28 cellular contexts compared by ENCODE assay signal in the genomic region with DNA sequence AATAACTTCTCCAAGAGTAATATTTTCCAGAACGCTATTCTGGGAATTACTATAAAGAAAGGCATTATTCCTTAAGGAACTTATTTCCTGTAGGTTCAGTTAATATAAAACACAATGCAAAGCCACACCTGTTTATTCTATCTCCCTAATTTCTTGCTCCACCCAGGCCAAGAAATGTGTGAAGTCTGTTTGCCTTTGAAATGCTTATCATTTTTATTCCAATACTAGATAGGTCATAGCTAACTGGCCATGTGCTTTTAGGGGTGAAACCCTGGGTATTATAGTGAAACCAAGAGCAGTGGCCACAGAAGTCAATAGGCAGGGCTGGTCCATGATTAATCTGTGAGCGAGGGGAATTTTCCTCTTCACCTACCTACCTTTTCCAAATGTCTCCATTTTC. TPM values are rescaled to one million over a fixed set of nuclear protein-coding genes. Genes with fewer than 3 reads are reported as not detected.
"Had no signal": no experiment of that assay in that cellular context is flagged by ENCODE, and none has a peak within 500 bp of the region (broad histone marks: within the 10 kb centered on the region; RNA-seq: fewer than 3 reads in every experiment).

No MANE protein-coding gene starts in this region.

- H3K27me3 ChIP-seq: ascending aorta, body of pancreas had no signal

- H3K36me3 ChIP-seq: ascending aorta had no signal

- FAIRE-seq: bronchial epithelial cell had no signal

- H3K27ac ChIP-seq: ascending aorta, body of pancreas had no signal

- H3K9me3 ChIP-seq: ascending aorta, body of pancreas had no signal

- ATAC-seq: activated CD8-positive, alpha-beta T cell treated with anti-CD3 and anti-CD28 coated beads, Interleukin-2, amount 10 ng/mL, durations not matched to agents 7 days and 5 days; activated naive CD4-positive, alpha-beta T cell treated with anti-CD3 and anti-CD28 coated beads, Interleukin-2, amount 50 U/mL, for 72 hours; activated naive CD8-positive, alpha-beta T cell treated with anti-CD3 and anti-CD28 coated beads, Interleukin-2, amount 50 U/mL, for 24 hours; body of pancreas; WTC11 had no signal

- H3K4me3 ChIP-seq: ascending aorta, body of pancreas had no signal

- H3K4me1 ChIP-seq: ascending aorta, body of pancreas had no signal

- DNase-seq: activated CD4-positive, alpha-beta T cell treated with anti-CD3 and anti-CD28 coated beads for 48 hours; activated CD4-positive, alpha-beta T cell treated with anti-CD3 and anti-CD28 coated beads, Interleukin-2, amount 50 U/mL, for 4 hours; activated CD4-positive, CD25-positive, alpha-beta regulatory T cell treated with anti-CD3 and anti-CD28 coated beads, Interleukin-2, amount 50 U/mL, for 72 hours; activated CD8-positive, alpha-beta memory T cell treated with anti-CD3 and anti-CD28 coated beads, Interleukin-2, amount 50 U/mL, for 48 hours; activated CD8-positive, alpha-beta T cell treated with anti-CD3 and anti-CD28 coated beads, Interleukin-2, amount 10 ng/mL, durations not matched to agents 7 days and 5 days; activated naive CD4-positive, alpha-beta T cell; activated naive CD8-positive, alpha-beta T cell treated with anti-CD3 and anti-CD28 coated beads, Interleukin-2, amount 50 U/mL, for 24 hours; activated T-cell treated with anti-CD3 and anti-CD28 coated beads, Interleukin-2, amount 50 U/mL, for 1 hour; amniotic stem cell; body of pancreas; IMR-90; KBM-7; NCI-H1092 treated with DMSO at 0.1 percent for 48 hours; NCI-H1417 treated with DMSO at 0.1 percent for 48 hours; NCI-H1694; NCI-H2029; NCI-H2107; NCI-H510A treated with DMSO at 0.1 percent for 48 hours; NCI-H69; NK-92 treated with Interleukin-12 subunit alpha and Interleukin-12 subunit beta, amount 100 ng/mL, for 24 hours; SHP77 treated with DMSO at 0.1 percent for 48 hours had no signal

RNA-seq across cellular contexts. Expression of gene CXCL3, which starts 14.8 kb away (rescaled TPM):
- total RNA-seq: activated CD8-positive, alpha-beta T cell treated with anti-CD3 and anti-CD28 coated beads, Interleukin-2, amount 10 ng/mL, durations not matched to agents 7 days and 5 days; activated naive CD4-positive, alpha-beta T cell treated with anti-CD3 and anti-CD28 coated beads, Interleukin-2, amount 50 U/mL, for 72 hours; ascending aorta had no signal

RNA-seq across cellular contexts. Expression of gene CXCL5, which starts 25.2 kb away (rescaled TPM):
- total RNA-seq: activated CD8-positive, alpha-beta T cell treated with anti-CD3 and anti-CD28 coated beads, Interleukin-2, amount 10 ng/mL, durations not matched to agents 7 days and 5 days; activated naive CD4-positive, alpha-beta T cell treated with anti-CD3 and anti-CD28 coated beads, Interleukin-2, amount 50 U/mL, for 72 hours; ascending aorta; body of pancreas; IMR-90; LHCN-M2; SK-MEL-5 had no signal

RNA-seq across cellular contexts. Expression of gene PPBP, which starts 35.7 kb away (rescaled TPM):
- total RNA-seq: activated CD8-positive, alpha-beta T cell treated with anti-CD3 and anti-CD28 coated beads, Interleukin-2, amount 10 ng/mL, durations not matched to agents 7 days and 5 days; activated naive CD4-positive, alpha-beta T cell treated with anti-CD3 and anti-CD28 coated beads, Interleukin-2, amount 50 U/mL, for 72 hours; ascending aorta; body of pancreas; IMR-90; LHCN-M2; MCF 10A; SK-MEL-5; WTC11 had no signal
- polyA plus RNA-seq: IMR-90 had no signal

RNA-seq across cellular contexts. Expression of gene PF4, which starts 41.9 kb away (rescaled TPM):
- total RNA-seq: activated CD8-positive, alpha-beta T cell treated with anti-CD3 and anti-CD28 coated beads, Interleukin-2, amount 10 ng/mL, durations not matched to agents 7 days and 5 days; activated naive CD4-positive, alpha-beta T cell treated with anti-CD3 and anti-CD28 coated beads, Interleukin-2, amount 50 U/mL, for 72 hours; body of pancreas; bronchial epithelial cell; IMR-90; LHCN-M2; MCF 10A had no signal
- polyA plus RNA-seq: IMR-90 had no signal
